Comparison of ENCODE assay signal across 2 cellular contexts in the genomic region with DNA sequence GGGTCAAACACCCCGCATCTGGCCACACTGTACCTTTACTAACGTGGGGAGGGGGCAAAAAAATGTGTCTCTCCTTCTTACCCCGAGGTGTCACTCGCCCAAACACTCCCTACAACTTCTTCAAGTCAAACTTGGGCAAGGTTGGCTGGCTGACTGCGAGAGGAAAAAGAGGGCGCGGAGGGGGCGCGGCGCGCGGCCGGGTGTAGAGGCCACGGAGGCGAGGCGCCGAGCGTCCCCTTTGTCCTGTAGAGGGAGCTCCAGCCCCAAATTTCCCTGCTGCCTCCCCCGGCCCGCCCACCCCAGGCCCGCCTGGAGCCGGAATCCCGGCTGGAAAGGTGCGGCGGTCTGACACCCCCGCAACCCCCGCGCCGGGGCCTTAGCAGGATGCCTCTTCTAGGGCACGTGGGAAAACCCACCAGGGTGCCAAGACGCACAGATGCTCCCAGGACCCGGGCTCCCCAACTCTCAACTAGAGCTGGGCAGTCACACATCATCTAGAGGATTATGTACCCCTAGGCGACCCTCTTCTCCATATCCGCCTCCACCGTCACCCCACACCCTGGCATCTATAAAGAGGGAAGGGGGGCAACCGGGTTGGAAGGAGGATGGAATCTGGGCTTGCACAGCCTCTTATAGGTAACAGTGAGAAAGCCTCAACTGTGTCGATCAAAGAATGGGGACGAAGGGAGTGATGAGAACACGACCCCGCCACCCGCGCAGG.
TF ChIP-seq lines count a peak whose summit lies in the region.

No MANE protein-coding gene starts in this region.

TF ChIP-seq in A549, 52 proteins besides CTCF, POLR2A, EP300 and RAD21 (continued from another document):
- TF ChIP-seq, protein P1, sequence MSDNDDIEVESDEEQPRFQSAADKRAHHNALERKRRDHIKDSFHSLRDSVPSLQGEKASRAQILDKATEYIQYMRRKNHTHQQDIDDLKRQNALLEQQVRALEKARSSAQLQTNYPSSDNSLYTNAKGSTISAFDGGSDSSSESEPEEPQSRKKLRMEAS (IDR thresholded peaks at IDR 0.05) = peak; percentile 20; the same call in 1 of the 2 replicates
- peak; percentile 78 for TF ChIP-seq SMC3 (IDR thresholded peaks at IDR 0.05)
- TF ChIP-seq, protein P2, sequence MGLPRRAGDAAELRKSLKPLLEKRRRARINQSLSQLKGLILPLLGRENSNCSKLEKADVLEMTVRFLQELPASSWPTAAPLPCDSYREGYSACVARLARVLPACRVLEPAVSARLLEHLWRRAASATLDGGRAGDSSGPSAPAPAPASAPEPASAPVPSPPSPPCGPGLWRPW (IDR thresholded peaks at IDR 0.05) = no peak

TF ChIP-seq in K562, 482 proteins besides CTCF, POLR2A, EP300 and RAD21 (continued from another document):
- TF ChIP-seq, protein P3, sequence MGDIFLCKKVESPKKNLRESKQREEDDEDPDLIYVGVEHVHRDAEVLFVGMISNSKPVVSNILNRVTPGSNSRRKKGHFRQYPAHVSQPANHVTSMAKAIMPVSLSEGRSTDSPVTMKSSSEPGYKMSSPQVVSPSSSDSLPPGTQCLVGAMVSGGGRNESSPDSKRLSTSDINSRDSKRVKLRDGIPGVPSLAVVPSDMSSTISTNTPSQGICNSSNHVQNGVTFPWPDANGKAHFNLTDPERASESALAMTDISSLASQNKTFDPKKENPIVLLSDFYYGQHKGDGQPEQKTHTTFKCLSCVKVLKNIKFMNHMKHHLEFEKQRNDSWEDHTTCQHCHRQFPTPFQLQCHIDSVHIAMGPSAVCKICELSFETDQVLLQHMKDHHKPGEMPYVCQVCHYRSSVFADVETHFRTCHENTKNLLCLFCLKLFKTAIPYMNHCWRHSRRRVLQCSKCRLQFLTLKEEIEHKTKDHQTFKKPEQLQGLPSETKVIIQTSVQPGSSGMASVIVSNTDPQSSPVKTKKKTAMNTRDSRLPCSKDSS (IDR thresholded peaks at IDR 0.05; ENCODE audit: low read depth, partially characterized antibody) = no peak
- no peak for TF ChIP-seq ZBED1 (IDR thresholded peaks at IDR 0.05)
